Comparison of ENCODE assay signal across 1 cellular context in genomic region chr22:33510429-33510904, GRCh38.
TF ChIP-seq lines count a peak whose summit lies in the region.

No MANE protein-coding gene starts in this region.

TF ChIP-seq in HepG2, 621 proteins besides CTCF, POLR2A, EP300 and RAD21 (continued from another document and continues in another):
- no peak for TF ChIP-seq REST (IDR thresholded peaks at IDR 0.05; ENCODE audit: borderline replicate concordance in 1 of 2, low read depth in 1 of 2, low read length in 2 of 2)
- TF ChIP-seq ZNF430 (CRISPR knock-in tag; IDR thresholded peaks at IDR 0.05) = 0 out of 2 replicates have a peak, but pooled peaks have one; percentile 61
- peak; percentile 67; the same call in 1 of the 2 replicates for TF ChIP-seq KAT8 (CRISPR knock-in tag; IDR thresholded peaks at IDR 0.05)
- peak; percentile 11; the same call in 1 of the 2 replicates for TF ChIP-seq JUND (CRISPR knock-in tag; IDR thresholded peaks at IDR 0.05)
- peak; percentile 40; the same call in 1 of the 2 replicates for TF ChIP-seq DPF2 (CRISPR knock-in tag; IDR thresholded peaks at IDR 0.05; ENCODE audit: borderline replicate concordance, low read depth)
- TF ChIP-seq ZNF564 (CRISPR knock-in tag; IDR thresholded peaks at IDR 0.05) = no peak
- TF ChIP-seq ARHGAP35 (CRISPR knock-in tag; IDR thresholded peaks at IDR 0.05; ENCODE audit: borderline replicate concordance) = 0 out of 2 replicates have a peak, but pooled peaks have one; percentile 49
- TF ChIP-seq ZNF687 (CRISPR knock-in tag; IDR thresholded peaks at IDR 0.05) = peak; percentile 66
- 0 out of 2 replicates have a peak, but pooled peaks have one; percentile 50 for TF ChIP-seq SKIL (CRISPR knock-in tag; IDR thresholded peaks at IDR 0.05; ENCODE audit: borderline replicate concordance)
- peak; percentile 54; the same call in 1 of the 2 replicates for TF ChIP-seq NR2C2 (CRISPR knock-in tag; IDR thresholded peaks at IDR 0.05; ENCODE audit: borderline replicate concordance)
- peak; percentile 61; the same call in 1 of the 2 replicates for TF ChIP-seq SIX1 (CRISPR knock-in tag; IDR thresholded peaks at IDR 0.05; ENCODE audit: borderline replicate concordance)
- no peak for TF ChIP-seq FOXP1 (IDR thresholded peaks at IDR 0.05)
- peak; percentile 83 for TF ChIP-seq FOXP1 (CRISPR knock-in tag; IDR thresholded peaks at IDR 0.05)
- TF ChIP-seq LCORL (IDR thresholded peaks at IDR 0.05) = peak; percentile 74
- TF ChIP-seq LCORL (CRISPR knock-in tag; IDR thresholded peaks at IDR 0.05) = peak; percentile 99
- peak; percentile 69; the same call in 1 of the 2 replicates for TF ChIP-seq SOX5 (CRISPR knock-in tag; IDR thresholded peaks at IDR 0.05; ENCODE audit: borderline replicate concordance)
- peak; percentile 65; the same call in 1 of the 2 replicates for TF ChIP-seq ZNF556 (CRISPR knock-in tag; IDR thresholded peaks at IDR 0.05; ENCODE audit: borderline replicate concordance)
- TF ChIP-seq ZNF562 (CRISPR knock-in tag; IDR thresholded peaks at IDR 0.05; ENCODE audit: borderline replicate concordance) = no peak
- TF ChIP-seq HOXA3 (CRISPR knock-in tag; IDR thresholded peaks at IDR 0.05) = peak; percentile 65
- TF ChIP-seq HNF1A (IDR thresholded peaks at IDR 0.05; ENCODE audit: low read depth) = no peak
- peak; percentile 56; the same call in 1 of the 2 replicates for TF ChIP-seq HNF1A (CRISPR knock-in tag; IDR thresholded peaks at IDR 0.05; ENCODE audit: borderline replicate concordance)
- TF ChIP-seq ZNF629 (CRISPR knock-in tag; conservative IDR thresholded peaks at IDR 0.05) = peak; percentile 17; the same call in 1 of the 2 replicates
- TF ChIP-seq PHB2 (IDR thresholded peaks at IDR 0.05; ENCODE audit: partially characterized antibody) = no peak
- TF ChIP-seq ZSCAN25 (CRISPR knock-in tag; IDR thresholded peaks at IDR 0.05) = 0 out of 2 replicates have a peak, but pooled peaks have one; percentile 52
- peak; percentile 73 for TF ChIP-seq RARA (CRISPR knock-in tag; IDR thresholded peaks at IDR 0.05)
- TF ChIP-seq HMGA1 (CRISPR knock-in tag; conservative IDR thresholded peaks at IDR 0.05) = no peak
- 0 out of 2 replicates have a peak, but pooled peaks have one; percentile 66 for TF ChIP-seq ZNF724P (CRISPR knock-in tag; IDR thresholded peaks at IDR 0.05; ENCODE audit: borderline replicate concordance)
- TF ChIP-seq ZNF792 (CRISPR knock-in tag; IDR thresholded peaks at IDR 0.05) = 0 out of 2 replicates have a peak, but pooled peaks have one; percentile 25
- TF ChIP-seq ELF3 (CRISPR knock-in tag; IDR thresholded peaks at IDR 0.05) = peak; percentile 66
- peak; percentile 77; the same call in 1 of the 2 replicates for TF ChIP-seq ZGPAT (CRISPR knock-in tag; IDR thresholded peaks at IDR 0.05)
- TF ChIP-seq SAP130 (CRISPR knock-in tag; IDR thresholded peaks at IDR 0.05; ENCODE audit: low read depth) = peak; percentile 38
- peak; percentile 77; the same call in 1 of the 2 replicates for TF ChIP-seq FOXJ3 (CRISPR knock-in tag; IDR thresholded peaks at IDR 0.05; ENCODE audit: borderline replicate concordance)
- TF ChIP-seq RBAK (CRISPR knock-in tag; IDR thresholded peaks at IDR 0.05) = peak; percentile 55; the same call in 1 of the 2 replicates
- no peak for TF ChIP-seq FOSL1 (CRISPR knock-in tag; IDR thresholded peaks at IDR 0.05; ENCODE audit: borderline replicate concordance)
- TF ChIP-seq TFAP4 (IDR thresholded peaks at IDR 0.05; ENCODE audit: borderline replicate concordance, low read depth) = no peak
- TF ChIP-seq KDM6A (CRISPR knock-in tag; IDR thresholded peaks at IDR 0.05; ENCODE audit: low read depth) = peak; percentile 48; the same call in 1 of the 2 replicates
- TF ChIP-seq TBL1XR1 (IDR thresholded peaks at IDR 0.05; ENCODE audit: borderline replicate concordance, low read length, partially characterized antibody) = no peak
- TF ChIP-seq EHMT2 (IDR thresholded peaks at IDR 0.05; ENCODE audit: borderline replicate concordance, low read depth, low read length) = 0 out of 2 replicates have a peak, but pooled peaks have one; percentile 59
- peak; percentile 49 for TF ChIP-seq ZNF781 (CRISPR knock-in tag; IDR thresholded peaks at IDR 0.05; ENCODE audit: borderline replicate concordance, not compliant biosample characterization)
- TF ChIP-seq CEBPB (IDR thresholded peaks at IDR 0.05; ENCODE audit: borderline replicate concordance, low read depth, low read length) = peak; percentile 85
- TF ChIP-seq ZNF598 (CRISPR knock-in tag; IDR thresholded peaks at IDR 0.05; ENCODE audit: borderline replicate concordance) = no peak
- TF ChIP-seq ZBTB26 (CRISPR knock-in tag; IDR thresholded peaks at IDR 0.05; ENCODE audit: borderline replicate concordance) = peak; percentile 48; the same call in 1 of the 2 replicates
- 0 out of 2 replicates have a peak, but pooled peaks have one; percentile 23 for TF ChIP-seq ZSCAN9 (CRISPR knock-in tag; IDR thresholded peaks at IDR 0.05; ENCODE audit: borderline replicate concordance)
